8 cellular contexts compared by ENCODE assay signal in genomic region chr15:79898772-79899171, GRCh38. TPM values are rescaled to one million over a fixed set of nuclear protein-coding genes. Genes with fewer than 3 reads are reported as not detected.
DNase-seq lines count a peak whose midpoint lies in the region; ATAC-seq, FAIRE-seq and TF ChIP-seq lines count a peak whose summit lies in the region.
"Not testable (repeated sequence)": the region's sequence is repeated elsewhere in the genome, so short reads cannot be mapped to it uniquely, and the experiment has no call there.

No MANE protein-coding gene starts in this region.

- not testable (repeated sequence) for H3K36me3 Mint-ChIP-seq in HFFc6 (ENCODE audit: low read depth); activated B cell treated with CpG ODN at 0.5 μM for 24 hours (ENCODE audit: low read depth); natural killer cell; stimulated activated effector memory CD8-positive, alpha-beta T cell treated with anti-CD3 and anti-CD28 coated beads, Interleukin-12 subunit alpha, Interleukin-12 subunit beta, amount 100 ng/mL, for 72 hours

- H2AFZ ChIP-seq in K562 (ENCODE audit: low read depth, low read length) = not testable (repeated sequence)

- intact Hi-C loops in activated B cell treated with CpG ODN at 0.5 μM for 24 hours (cut with micrococcal nuclease) = not testable (repeated sequence)
- intact Hi-C loops in K562 (cut with micrococcal nuclease) = loop anchor here (10.0 kb wide), 2 partner anchors 156 to 256 kb away; partner anchors contain the start of genes FAH and ZFAND6
- intact Hi-C loops in natural killer cell (cut with micrococcal nuclease) = loop anchor here (10.0 kb wide), 1 partner anchor 176 kb away; no protein-coding TSS in a partner anchor

- H3K4me1 Mint-ChIP-seq in HFFc6 (ENCODE audit: low read depth) = peaks cover 40% of the 10 kb centered on the region
- peaks cover 64% of the 10 kb centered on the region for H3K4me1 Mint-ChIP-seq in activated B cell treated with CpG ODN at 0.5 μM for 24 hours
- H3K4me1 Mint-ChIP-seq in natural killer cell = peaks cover 17 to 34% of the 10 kb centered on the region in 2 donors
- H3K4me1 Mint-ChIP-seq in stimulated activated effector memory CD8-positive, alpha-beta T cell treated with anti-CD3 and anti-CD28 coated beads, Interleukin-12 subunit alpha, Interleukin-12 subunit beta, amount 100 ng/mL, for 72 hours = peaks cover 51% of the 10 kb centered on the region

- H3K9me1 ChIP-seq in K562 (ENCODE audit: control insufficient read depth, insufficient read depth, low read length) = not testable (repeated sequence)

- H3K27me3 ChIP-seq in K562 (ENCODE audit: control insufficient read depth in 2 of 2, insufficient read depth in 2 of 2, low read length in 2 of 2) = not testable (repeated sequence)

- H3K4me3 ChIP-seq in K562; fibroblast of the aortic adventitia (ENCODE audit: low read depth, low read length): not testable (repeated sequence)

- not testable (repeated sequence) for H3K9ac ChIP-seq in K562 (ENCODE audit: insufficient read depth in 1 of 2, low read depth in 2 of 2, low read length in 2 of 2)

- TF ChIP-seq RAD21 in K562 (CRISPR knock-in tag; conservative IDR thresholded peaks at IDR 0.05 in 1 of 2, IDR thresholded peaks at IDR 0.05 in 1 of 2) = not testable (repeated sequence)

- 89% methylated on average over 3 of the region's 3 CpGs for WGBS in K562 (ENCODE audit: insufficient coverage, low coverage, missing lambda C conversion rate)

- not testable (repeated sequence) for H3K4me2 ChIP-seq in K562 (ENCODE audit: insufficient read depth, low read length)

- H3K9me3 Mint-ChIP-seq in HFFc6; activated B cell treated with CpG ODN at 0.5 μM for 24 hours; natural killer cell; stimulated activated effector memory CD8-positive, alpha-beta T cell treated with anti-CD3 and anti-CD28 coated beads, Interleukin-12 subunit alpha, Interleukin-12 subunit beta, amount 100 ng/mL, for 72 hours: not testable (repeated sequence)

- H3K27me3 Mint-ChIP-seq in HFFc6 (ENCODE audit: insufficient read depth); activated B cell treated with CpG ODN at 0.5 μM for 24 hours; natural killer cell (ENCODE audit: low read depth in 2 of 2): not testable (repeated sequence)

- DNase-seq in AG09319 (ENCODE audit: extremely low read depth, low read depth) (peak; percentile 55), HFFc6 (peak; percentile 52), NOMO-1 treated with dmso at 0.1 percent for 144 hours (lab: John Stamatoyannopoulos, UW; ENCODE audit: unreplicated experiment) (peak; percentile 51), fibroblast of the aortic adventitia (ENCODE audit: low read depth) (peak; percentile 78)
- DNase-seq in activated B cell treated with CpG ODN at 0.5 μM for 24 hours; K562 (ENCODE audit: extremely low read depth in 1 of 4, low spot score in 3 of 4); natural killer cell; stimulated activated effector memory CD8-positive, alpha-beta T cell treated with anti-CD3 and anti-CD28 coated beads, Interleukin-12 subunit alpha, Interleukin-12 subunit beta, amount 100 ng/mL, for 72 hours (ENCODE audit: low spot score in 2 of 2): not testable (repeated sequence)

- peak overlapping the region; percentile 51 for H3K27ac Mint-ChIP-seq in HFFc6
- H3K27ac Mint-ChIP-seq in activated B cell treated with CpG ODN at 0.5 μM for 24 hours = peak overlapping the region; percentile 24
- H3K27ac Mint-ChIP-seq in natural killer cell = peak overlapping the region; percentile 95 to 96
- peak overlapping the region; percentile 60 for H3K27ac Mint-ChIP-seq in stimulated activated effector memory CD8-positive, alpha-beta T cell treated with anti-CD3 and anti-CD28 coated beads, Interleukin-12 subunit alpha, Interleukin-12 subunit beta, amount 100 ng/mL, for 72 hours

- peaks cover 33% of the 10 kb centered on the region for H3K79me2 ChIP-seq in K562 (ENCODE audit: control insufficient read depth, insufficient read depth, low read length)

- not testable (repeated sequence) for TF ChIP-seq POLR2A in K562 (conservative IDR thresholded peaks at IDR 0.05)

- H3K27ac ChIP-seq in K562 (ENCODE audit: extremely low read depth, low read depth, low read length) = not testable (repeated sequence)

- TF ChIP-seq EP300 in K562 (IDR thresholded peaks at IDR 0.05; ENCODE audit: low read length) = not testable (repeated sequence)

- ATAC-seq in activated B cell treated with CpG ODN at 0.5 μM for 24 hours (ENCODE audit: low read depth); K562; natural killer cell; stimulated activated effector memory CD8-positive, alpha-beta T cell treated with anti-CD3 and anti-CD28 coated beads, Interleukin-12 subunit alpha, Interleukin-12 subunit beta, amount 100 ng/mL, for 72 hours: not testable (repeated sequence)

- H3K36me3 ChIP-seq in K562 (ENCODE audit: control insufficient read depth, insufficient read depth, low read length) = not testable (repeated sequence)

- FAIRE-seq in K562 (lab: Jason Lieb, UNC) = not testable (repeated sequence)

- TF ChIP-seq CTCF in AG09319 (IDR thresholded peaks at IDR 0.05; ENCODE audit: low read depth, low read length); HFFc6 (IDR thresholded peaks at IDR 0.05); activated B cell treated with CpG ODN at 0.5 μM for 24 hours (IDR thresholded peaks at IDR 0.05); K562 (IDR thresholded peaks at IDR 0.05 in 2 of 3, conservative IDR thresholded peaks at IDR 0.05 in 1 of 3; ENCODE audit: insufficient read depth in 2 of 3, low read depth in 1 of 3, low read length in 3 of 3); fibroblast of the aortic adventitia (IDR thresholded peaks at IDR 0.05; ENCODE audit: insufficient read depth, low read length); natural killer cell (IDR thresholded peaks at IDR 0.05): not testable (repeated sequence)

- not testable (repeated sequence) for H3K4me1 ChIP-seq in K562 (replicated peaks in 1 of 2; ENCODE audit: control insufficient read depth in 2 of 2, insufficient read depth in 2 of 2, low read length in 2 of 2)

- not testable (repeated sequence) for H4K20me1 ChIP-seq in K562 (replicated peaks; ENCODE audit: control insufficient read depth, insufficient read depth, low read length)

- in situ Hi-C loops in K562 (cut with MboI) = loop anchor here (25.0 kb wide), 1 partner anchor 264 kb away; the partner anchor contains the start of gene FAH

- not testable (repeated sequence) for H3K4me3 Mint-ChIP-seq in HFFc6; activated B cell treated with CpG ODN at 0.5 μM for 24 hours; natural killer cell; stimulated activated effector memory CD8-positive, alpha-beta T cell treated with anti-CD3 and anti-CD28 coated beads, Interleukin-12 subunit alpha, Interleukin-12 subunit beta, amount 100 ng/mL, for 72 hours

- not testable (repeated sequence) for H3K9me3 ChIP-seq in K562 (replicated peaks; ENCODE audit: control insufficient read depth, insufficient read depth, low read depth, low read length)

- CTCF ChIA-PET in activated B cell treated with CpG ODN at 0.5 μM for 24 hours (lab: Charles Lee) (interaction anchor here (1.2 to 1.6 kb wide), 2 partner anchors 83 to 94 kb away, joined by 4 to 6 read pairs; no protein-coding TSS in a partner anchor), K562 (lab: Yijun Ruan, JAX; ENCODE audit: low intra/inter-chr PET ratio) (interaction anchor here (0.6 kb wide), 1 partner anchor 101 kb away, joined by 6 read pairs; no protein-coding TSS in a partner anchor)

- not testable (repeated sequence) for BruUV-seq in K562 (replicated peaks; lab: Mats Ljungman, UMichigan)

- POLR2A ChIA-PET in activated B cell treated with CpG ODN at 0.5 μM for 24 hours (lab: Charles Lee) = interaction anchor here (1.1 to 4.4 kb wide), 5 partner anchors 11 to 83 kb away, joined by 4 to 58 read pairs (median 13); no protein-coding TSS in a partner anchor
- POLR2A ChIA-PET in K562 (lab: Yijun Ruan, JAX) = interaction anchor here (3.0 kb wide), 1 partner anchor 24 kb away, joined by 15 read pairs; no protein-coding TSS in a partner anchor

RNA-seq across cellular contexts. Expression of gene MTHFS, which starts 2.0 kb away (rescaled TPM):
- 10 to 100 TPM; 18.5 to 23.0 (median 21.1) TPM for total RNA-seq in HFFc6 (2021; fragmentation: NEBNext Ultra II Directional; extraction: Animal tissue kit (Norgen Biotek cat#: 25700))
- total RNA-seq in activated B cell treated with CpG ODN at 0.5 μM for 24 hours = 28.6 and 29.5 TPM in 2 replicates
- total RNA-seq in K562 (2011; cell fraction: chromatin; rRNA removed; ENCODE audit: low replicate concordance) = 20.4 and 22.1 TPM in 2 replicates
- 16.0 and 20.5 TPM in 2 replicates for total RNA-seq in K562 (2011; cell fraction: nucleolus; rRNA removed)
- 15.7 and 21.0 TPM in 2 replicates for total RNA-seq in K562 (2011; cell fraction: nucleoplasm; rRNA removed)
- total RNA-seq in K562 (2014; rRNA removed) = 31.2 and 32.9 TPM in 2 replicates
- total RNA-seq in K562 (2014; rRNA removed; fragmentation: Illumina TruSeq; extraction: Trizol) = 36.8 and 43.6 TPM in 2 replicates
- 42.9 and 44.1 TPM in 2 replicates for total RNA-seq in K562 (2015; rRNA removed; fragmentation: Illumina TruSeq; extraction: Trizol)
- 41.7 and 45.1 TPM in 2 replicates for total RNA-seq in K562 (2021)
- polyA plus RNA-seq in K562 (2011; rRNA removed) = 56.7 and 72.8 TPM in 2 replicates
- 40.7 and 46.8 TPM in 2 replicates for polyA plus RNA-seq in K562 (2011; cell fraction: cytosol; rRNA removed)
- 11.4 and 17.9 TPM in 2 replicates for polyA plus RNA-seq in K562 (2011; cell fraction: nucleus; rRNA removed)
- polyA plus RNA-seq in K562 (2012) = 57.3 and 76.8 TPM in 2 replicates
- 39.6 and 52.6 TPM in 2 replicates for polyA plus RNA-seq in K562 (2014; fragmentation: Illumina TruSeq; extraction: Trizol)
- polyA plus RNA-seq in K562 (2014; fragmentation: Nextera tagmentation; extraction: Ambion mirVana) = 10 to 100 TPM; 17.8 to 23.6 TPM
- 79.3 and 86.3 TPM in 2 replicates for polyA plus RNA-seq in K562 (2014; rRNA removed)
- 23.4 and 27.9 TPM in 2 replicates for polyA minus RNA-seq in K562 (2011; rRNA and poly(A)+ RNA removed)
- polyA minus RNA-seq in K562 (2011; cell fraction: cytosol; rRNA and poly(A)+ RNA removed) = 14.5 and 21.0 TPM in 2 replicates
- 12.8 and 16.1 TPM in 2 replicates for polyA minus RNA-seq in K562 (2011; cell fraction: nucleus; rRNA and poly(A)+ RNA removed)
- 8.2 and 8.4 TPM in 2 replicates for total RNA-seq in fibroblast of the aortic adventitia (ENCODE audit: low replicate concordance)
- total RNA-seq in natural killer cell = 10 to 100 TPM in 2 of 3 donors, 1 to 10 TPM in 1; 7.0 to 10.8 (median 10.5) TPM

Comparison
In these comparisons a context has a peak if more than half of its experiments do, and no peak if none do; other contexts are left out.
1. H3K27ac Mint-ChIP-seq: peak in every context shown above with its lines; median percentile 96 in natural killer cell; 60 in stimulated activated effector memory CD8-positive, alpha-beta T cell treated with anti-CD3 and anti-CD28 coated beads, Interleukin-12 subunit alpha, Interleukin-12 subunit beta, amount 100 ng/mL, for 72 hours; 51 in HFFc6; 24 in activated B cell treated with CpG ODN at 0.5 μM for 24 hours.